10 cellular contexts compared by ENCODE assay signal in the genomic region with DNA sequence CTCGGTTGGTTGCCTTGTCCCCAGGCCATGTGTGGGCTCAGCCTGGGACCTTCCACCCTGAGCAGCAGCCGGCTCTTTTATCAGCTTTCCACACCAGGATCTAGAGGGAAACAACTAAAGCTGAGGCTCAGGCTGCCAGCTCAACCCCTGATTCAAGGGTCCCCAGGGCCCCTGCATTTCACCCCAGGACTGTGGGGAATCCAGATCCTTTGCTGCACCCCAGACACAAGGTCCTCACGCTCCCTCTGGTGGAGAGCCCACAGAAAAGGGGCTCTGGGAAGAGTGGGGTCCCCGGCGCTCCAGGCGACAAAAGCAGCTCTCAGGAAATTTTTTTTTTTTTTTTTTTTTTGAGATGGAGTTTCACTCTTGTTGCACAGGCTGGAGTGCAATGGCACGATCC.
DNase-seq lines count a peak whose midpoint lies in the region; ATAC-seq and TF ChIP-seq lines count a peak whose summit lies in the region.
"Had no signal": no experiment of that assay in that cellular context is flagged by ENCODE, and none has a peak within 500 bp of the region (broad histone marks: within the 10 kb centered on the region; RNA-seq: fewer than 3 reads in every experiment).

No MANE protein-coding gene starts in this region.

- CTCF ChIA-PET in activated B cell treated with CpG ODN at 0.5 μM for 24 hours (lab: Charles Lee): interaction anchor here (1.1 to 3.7 kb wide), 2 partner anchors 133 to 136 kb away, joined by 3 to 15 read pairs; no protein-coding TSS in a partner anchor

- H3K27ac Mint-ChIP-seq in activated B cell treated with CpG ODN at 0.5 μM for 24 hours: peak overlapping the region; percentile 56
- H3K27ac Mint-ChIP-seq in immature natural killer cell: peak overlapping the region in 4 of 6 donors; percentile 86 to 90 (median 88)

- H3K4me3 Mint-ChIP-seq in activated B cell treated with CpG ODN at 0.5 μM for 24 hours: no peak overlapping the region
- no peak overlapping the region for H3K4me3 Mint-ChIP-seq in immature natural killer cell

- no peaks in the 10 kb centered on the region for H3K9me3 ChIP-seq in BE2C
- H3K9me3 ChIP-seq: pancreas, SJCRH30 had no signal

- no peaks in the 10 kb centered on the region for H3K36me3 ChIP-seq in BE2C
- H3K36me3 ChIP-seq: pancreas, SJCRH30 had no signal

- H3K4me1 Mint-ChIP-seq in activated B cell treated with CpG ODN at 0.5 μM for 24 hours (peaks cover 12% of the 10 kb centered on the region), immature natural killer cell (peaks cover 14 to 29% of the 10 kb centered on the region in 2 donors)

- POLR2A ChIA-PET in activated B cell treated with CpG ODN at 0.5 μM for 24 hours (lab: Charles Lee): interaction anchor here (0.7 to 1.7 kb wide), 4 partner anchors 11 to 92 kb away, joined by 3 to 7 read pairs (median 5); a partner anchor contains a TSS

- intact Hi-C loops in activated B cell treated with CpG ODN at 0.5 μM for 24 hours (cut with micrococcal nuclease): loop anchor here (1.0 kb wide), 4 partner anchors 72 to 134 kb away; a partner anchor contains a TSS

- peak; percentile 21 for DNase-seq in BE2C
- no peak for DNase-seq in GM12865 (ENCODE audit: low read depth)
- no peak for DNase-seq in activated B cell treated with CpG ODN at 0.5 μM for 24 hours
- peak in 2 of 3 donors; percentile 21 to 35 for DNase-seq in immature natural killer cell
- DNase-seq in NCI-H2171 treated with DMSO at 0.1 percent for 48 hours (lab: John Stamatoyannopoulos, UW): no peak
- no peak for DNase-seq in NCI-H774 (lab: John Stamatoyannopoulos, UW)

- H3K9me3 Mint-ChIP-seq in activated B cell treated with CpG ODN at 0.5 μM for 24 hours: no peaks in the 10 kb centered on the region
- H3K9me3 Mint-ChIP-seq in immature natural killer cell: no peaks in the 10 kb centered on the region

- H3K36me3 Mint-ChIP-seq in activated B cell treated with CpG ODN at 0.5 μM for 24 hours (ENCODE audit: low read depth) (no peaks in the 10 kb centered on the region), immature natural killer cell (no peaks in the 10 kb centered on the region)

- H3K27me3 ChIP-seq in BE2C: no peaks in the 10 kb centered on the region
- H3K27me3 ChIP-seq: pancreas had no signal

- H3K27me3 Mint-ChIP-seq in activated B cell treated with CpG ODN at 0.5 μM for 24 hours (no peaks in the 10 kb centered on the region), immature natural killer cell (ENCODE audit: low read depth in 3 of 3) (peaks cover 0 to 5% (median 2%) of the 10 kb centered on the region in 3 donors)

- TF ChIP-seq CTCF in BE2C (IDR thresholded peaks at IDR 0.05; ENCODE audit: low read depth, low read length) (peak; percentile 43), GM12865 (IDR thresholded peaks at IDR 0.05; ENCODE audit: insufficient read depth, low read depth, low read length, missing control alignments) (peak; percentile 27), activated B cell treated with CpG ODN at 0.5 μM for 24 hours (IDR thresholded peaks at IDR 0.05) (no peak)

- H3K4me1 ChIP-seq in BE2C: no peaks in the 10 kb centered on the region
- H3K4me1 ChIP-seq: pancreas, SJCRH30 had no signal

- H3K4me3 ChIP-seq in BE2C (ENCODE audit: low read depth, low read length): no peak overlapping the region
- no peak overlapping the region for H3K4me3 ChIP-seq in GM12865 (ENCODE audit: low read depth, low read length)
- H3K4me3 ChIP-seq: pancreas, SJCRH30 had no signal

- ATAC-seq in activated B cell treated with CpG ODN at 0.5 μM for 24 hours (ENCODE audit: low read depth) (peak; percentile 35), HG03045 (IDR thresholded peaks at IDR 0.05; ENCODE audit: unreplicated experiment) (no peak), GM18870 (IDR thresholded peaks at IDR 0.05; ENCODE audit: unreplicated experiment) (no peak)
- ATAC-seq: pancreas had no signal

Comparison
In these comparisons a context has a peak if more than half of its experiments do, and no peak if none do; other contexts are left out.
1. DNase-seq: peak in BE2C (single experiment) and immature natural killer cell (2 of 3); none in GM12865 (single experiment), activated B cell treated with CpG ODN at 0.5 μM for 24 hours (single experiment), NCI-H2171 treated with DMSO at 0.1 percent for 48 hours (single experiment) and NCI-H774 (single experiment).